In genomic region chr12:292186-292585, GRCh38 we compare ENCODE assay signal across 30 cellular contexts. TPM values are rescaled to one million over a fixed set of nuclear protein-coding genes. Genes with fewer than 3 reads are reported as not detected.
DNase-seq lines count a peak whose midpoint lies in the region; ATAC-seq, FAIRE-seq and TF ChIP-seq lines count a peak whose summit lies in the region.
"Had no signal": no experiment of that assay in that cellular context is flagged by ENCODE, and none has a peak within 500 bp of the region (broad histone marks: within the 10 kb centered on the region; RNA-seq: fewer than 3 reads in every experiment).

No MANE protein-coding gene starts in this region.

- no peak overlapping the region for H4K5ac ChIP-seq in IMR-90 (ENCODE audit: low read depth, low read length)

- TF ChIP-seq POLR2A in IMR-90 (IDR thresholded peaks at IDR 0.05; ENCODE audit: low read depth, low read length) (no peak), GM12878 (IDR thresholded peaks at IDR 0.05; ENCODE audit: low read depth, low read length) (no peak)

- H2BK20ac ChIP-seq in IMR-90 (ENCODE audit: low read depth, low read length) = no peak overlapping the region

- H2BK5ac ChIP-seq in IMR-90 (ENCODE audit: low read depth, low read length, poor library complexity, severe bottlenecking) = no peak overlapping the region
- no peak overlapping the region for H2BK5ac ChIP-seq in trophoblast cell (ENCODE audit: low read depth, low read length, poor library complexity)

- H2AFZ ChIP-seq in IMR-90 (replicated peaks; ENCODE audit: low read length, poor library complexity) = no peak overlapping the region
- H2AFZ ChIP-seq in GM12878 (ENCODE audit: control insufficient read depth, low read depth, low read length) = no peak overlapping the region
- H2AFZ ChIP-seq in trophoblast cell (ENCODE audit: insufficient read depth, low read length, poor library complexity) = no peak overlapping the region

- POLR2A ChIA-PET in activated CD4-positive, alpha-beta memory T cell treated with anti-CD3 and anti-CD28 coated beads for 36 hours (lab: Charles Lee) = no interaction called here
- POLR2A ChIA-PET in activated CD4-positive, alpha-beta memory T cell treated with anti-CD3 and anti-CD28 coated beads, Interleukin-2, amount 10 ng/mL, durations not matched to agents 7 days and 5 days (lab: Charles Lee) = interaction anchor here (0.9 kb wide), 1 partner anchor 10 kb away, joined by 5 read pairs; no protein-coding TSS in a partner anchor
- POLR2A ChIA-PET in IMR-90 (lab: Charles Lee; ENCODE audit: unreplicated experiment) (no interaction called here), GM12878 (lab: Charles Lee) (no interaction called here)

- no peaks in the 10 kb centered on the region for H3K27me3 Mint-ChIP-seq in activated CD4-positive, alpha-beta memory T cell treated with anti-CD3 and anti-CD28 coated beads for 36 hours
- H3K27me3 Mint-ChIP-seq in activated CD4-positive, alpha-beta memory T cell treated with anti-CD3 and anti-CD28 coated beads, Interleukin-2, amount 10 ng/mL, durations not matched to agents 7 days and 5 days = no peaks in the 10 kb centered on the region
- H3K27me3 Mint-ChIP-seq: IgD-negative memory B cell had no signal

- no peak overlapping the region for H2BK120ac ChIP-seq in IMR-90 (ENCODE audit: low read depth, low read length)
- H2BK120ac ChIP-seq in trophoblast cell (ENCODE audit: insufficient read depth, low read length, poor library complexity) = no peak overlapping the region

- SMC1A ChIA-PET in GM12878 (lab: Charles Lee; ENCODE audit: uncharacterized antibody, unreplicated experiment) = no interaction called here

- peaks cover 2% of the 10 kb centered on the region for H3K4me1 ChIP-seq in IMR-90 (ENCODE audit: control insufficient read depth, insufficient read depth, low read length)
- H3K4me1 ChIP-seq in GM12878 (ENCODE audit: control insufficient read depth, insufficient read depth, low read length) = peaks cover under 1% of the 10 kb centered on the region; the same call in 1 of the 2 replicates
- no peaks in the 10 kb centered on the region for H3K4me1 ChIP-seq in trophoblast cell (ENCODE audit: control insufficient read depth in 1 of 2, insufficient read depth in 2 of 2, low read length in 2 of 2)
- H3K4me1 ChIP-seq: BE2C, upper lobe of right lung had no signal

- H3K79me2 ChIP-seq in GM12878 (ENCODE audit: control insufficient read depth, insufficient read depth, low read length) (no peaks in the 10 kb centered on the region), trophoblast cell (ENCODE audit: control insufficient read depth, insufficient read depth, low read length, poor library complexity) (no peaks in the 10 kb centered on the region)

- peak overlapping the region; percentile 14 for H3K27ac Mint-ChIP-seq in activated CD4-positive, alpha-beta memory T cell treated with anti-CD3 and anti-CD28 coated beads for 36 hours
- no peak overlapping the region for H3K27ac Mint-ChIP-seq in activated CD4-positive, alpha-beta memory T cell treated with anti-CD3 and anti-CD28 coated beads, Interleukin-2, amount 10 ng/mL, durations not matched to agents 7 days and 5 days
- H3K27ac Mint-ChIP-seq: H9, IgD-negative memory B cell, WTC11 had no signal

- no peak overlapping the region for H3K18ac ChIP-seq in IMR-90 (ENCODE audit: low read depth, low read length)
- H3K18ac ChIP-seq in trophoblast cell (ENCODE audit: low read length) = no peak overlapping the region

- H3K27me3 ChIP-seq in IMR-90 (ENCODE audit: control insufficient read depth, insufficient read depth, low read length) = no peaks in the 10 kb centered on the region
- no peaks in the 10 kb centered on the region for H3K27me3 ChIP-seq in GM12878 (replicated peaks in 1 of 2; ENCODE audit: control insufficient read depth in 2 of 2, insufficient read depth in 2 of 2, low read length in 1 of 2)
- H3K27me3 ChIP-seq in trophoblast cell (ENCODE audit: insufficient read depth, low read length) = no peaks in the 10 kb centered on the region
- H3K27me3 ChIP-seq: adrenal gland, BE2C, cardiac muscle cell, upper lobe of right lung had no signal

- TF ChIP-seq RAD21 in IMR-90 (IDR thresholded peaks at IDR 0.05; ENCODE audit: low read length) (no peak), GM12878 (IDR thresholded peaks at IDR 0.05; ENCODE audit: insufficient read depth, low read depth, low read length) (no peak)

- peaks cover 34% of the 10 kb centered on the region for H3K4me1 Mint-ChIP-seq in activated CD4-positive, alpha-beta memory T cell treated with anti-CD3 and anti-CD28 coated beads for 36 hours (ENCODE audit: low read depth)
- H3K4me1 Mint-ChIP-seq in activated CD4-positive, alpha-beta memory T cell treated with anti-CD3 and anti-CD28 coated beads, Interleukin-2, amount 10 ng/mL, durations not matched to agents 7 days and 5 days = peaks cover 8% of the 10 kb centered on the region
- H3K4me1 Mint-ChIP-seq: H9, WTC11 had no signal

- no peak overlapping the region for H2AK5ac ChIP-seq in IMR-90 (ENCODE audit: low read depth, low read length)
- no peak overlapping the region for H2AK5ac ChIP-seq in trophoblast cell (ENCODE audit: low read length)

- in situ Hi-C loops in IMR-90 (cut with MboI; ENCODE audit: low sequenced_read_pairs) = no loop called here
- in situ Hi-C loops in GM12878 (cut with MboI) = no loop called here

- H3K9me1 ChIP-seq in IMR-90 (ENCODE audit: insufficient read depth, low read length) = peaks cover 5% of the 10 kb centered on the region; the same call in 1 of the 2 replicates

- H3K9ac ChIP-seq in IMR-90 (ENCODE audit: low read depth, low read length) (no peak overlapping the region), GM12878 (ENCODE audit: control insufficient read depth, insufficient read depth, low read length) (no peak overlapping the region), trophoblast cell (ENCODE audit: low read length) (no peak overlapping the region)

- WGBS in IMR-90 (ENCODE audit: extremely low coverage in 2 of 2, insufficient read length in 1 of 2), 2 experiments = no CpG with 5 or more reads among the region's 1 CpG
- WGBS in GM12878 (ENCODE audit: insufficient coverage, insufficient replicate concordance, low lambda C conversion rate, missing lambda C conversion rate) = 100% methylated on average over 1 of the region's 1 CpG
- WGBS in trophoblast cell (ENCODE audit: extremely low coverage, insufficient coverage, insufficient read length) = no CpG with 5 or more reads among the region's 1 CpG

- H3K36me3 ChIP-seq in IMR-90 (ENCODE audit: control insufficient read depth, insufficient read depth, low read length) = peaks cover 30% of the 10 kb centered on the region
- H3K36me3 ChIP-seq in GM12878 (ENCODE audit: control insufficient read depth in 2 of 2, insufficient read depth in 2 of 2, low read length in 1 of 2) = peaks cover 13 to 45% of the 10 kb centered on the region in 2 experiments
- peaks cover 15 to 18% of the 10 kb centered on the region in 2 experiments for H3K36me3 ChIP-seq in trophoblast cell (ENCODE audit: control insufficient read depth in 1 of 2, insufficient read depth in 2 of 2, low read length in 2 of 2)

- H2AK9ac ChIP-seq in IMR-90 (replicated peaks; ENCODE audit: low read depth, low read length, poor library complexity) = no peak overlapping the region

- TF ChIP-seq EP300 in GM12878 (IDR thresholded peaks at IDR 0.05; ENCODE audit: borderline replicate concordance in 1 of 2, control insufficient read depth in 1 of 2, low read depth in 2 of 2, low read length in 2 of 2) = no peak

- H4K20me1 ChIP-seq in IMR-90 (ENCODE audit: insufficient read depth, low read length) = peaks cover 3% of the 10 kb centered on the region; the same call in 1 of the 2 replicates
- H4K20me1 ChIP-seq in GM12878 (ENCODE audit: control insufficient read depth, insufficient read depth) = no peaks in the 10 kb centered on the region

- no peak overlapping the region for H3K4ac ChIP-seq in IMR-90 (ENCODE audit: low read depth, low read length)
- no peak overlapping the region for H3K4ac ChIP-seq in trophoblast cell (ENCODE audit: low read depth, low read length)

- H4K12ac ChIP-seq in trophoblast cell (ENCODE audit: low read depth, low read length) = no peak overlapping the region

- no peak overlapping the region for H4K8ac ChIP-seq in IMR-90 (ENCODE audit: low read depth in 2 of 2, low read length in 2 of 2)
- no peak overlapping the region for H4K8ac ChIP-seq in trophoblast cell (ENCODE audit: low read depth, low read length)

- H3K27ac ChIP-seq in IMR-90 (ENCODE audit: insufficient read depth, low read length) (no peak overlapping the region), GM12878 (ENCODE audit: control insufficient read depth, insufficient read depth) (no peak overlapping the region), trophoblast cell (ENCODE audit: low read depth, low read length) (no peak overlapping the region)
- H3K27ac ChIP-seq: adrenal gland, cardiac muscle cell, HL-60, upper lobe of right lung had no signal

- no peak overlapping the region for H3K56ac ChIP-seq in IMR-90 (ENCODE audit: extremely low read depth, insufficient read depth, low read length)

- no peak overlapping the region for H4K91ac ChIP-seq in IMR-90 (ENCODE audit: insufficient read depth, low read depth, low read length)
- no peak overlapping the region for H4K91ac ChIP-seq in trophoblast cell (ENCODE audit: low read depth, low read length)

- BruUV-seq in IMR-90 (replicated peaks; lab: Mats Ljungman, UMichigan) (no TSS peak), GM12878 (replicated peaks; lab: Mats Ljungman, UMichigan) (TSS peak; percentile 31)

- peaks cover 52% of the 10 kb centered on the region for H3K36me3 Mint-ChIP-seq in activated CD4-positive, alpha-beta memory T cell treated with anti-CD3 and anti-CD28 coated beads for 36 hours
- H3K36me3 Mint-ChIP-seq in activated CD4-positive, alpha-beta memory T cell treated with anti-CD3 and anti-CD28 coated beads, Interleukin-2, amount 10 ng/mL, durations not matched to agents 7 days and 5 days (ENCODE audit: low read depth) = peaks cover 74% of the 10 kb centered on the region

- H2BK12ac ChIP-seq in trophoblast cell (ENCODE audit: low read length) = no peak overlapping the region

- dilution Hi-C loops in IMR-90 (cut with HindIII; ENCODE audit: low sequenced_read_pairs, unreplicated experiment) = no loop called here

- RAD21 ChIA-PET in GM12878 (lab: Charles Lee; ENCODE audit: unreplicated experiment) = no interaction called here

- ATAC-seq in IMR-90 (ENCODE audit: low read depth) (peak; percentile 35; the same call in 1 of the 2 replicates), GM12878 (no peak), HG02981 (IDR thresholded peaks at IDR 0.05; ENCODE audit: unreplicated experiment) (no peak)
- ATAC-seq: left cardiac atrium, Right ventricle myocardium inferior, upper lobe of right lung, WTC11 had no signal

- H3K4me3 ChIP-seq in IMR-90 (ENCODE audit: insufficient read depth, low read depth, low read length) (no peak overlapping the region), GM12878 (no peak overlapping the region), trophoblast cell (ENCODE audit: low read depth, low read length) (no peak overlapping the region)
- H3K4me3 ChIP-seq: adrenal gland, cardiac muscle cell, upper lobe of right lung had no signal

- H3K4me3 Mint-ChIP-seq in activated CD4-positive, alpha-beta memory T cell treated with anti-CD3 and anti-CD28 coated beads for 36 hours = no peak overlapping the region
- H3K4me3 Mint-ChIP-seq in activated CD4-positive, alpha-beta memory T cell treated with anti-CD3 and anti-CD28 coated beads, Interleukin-2, amount 10 ng/mL, durations not matched to agents 7 days and 5 days = no peak overlapping the region
- H3K4me3 Mint-ChIP-seq: H9, IgD-negative memory B cell, WTC11 had no signal

- TF ChIP-seq CTCF in IMR-90 (conservative IDR thresholded peaks at IDR 0.05; ENCODE audit: low read depth, low read length) (no peak), GM12878 (IDR thresholded peaks at IDR 0.05 in 2 of 3, conservative IDR thresholded peaks at IDR 0.05 in 1 of 3; ENCODE audit: control insufficient read depth in 2 of 3, extremely low read depth in 1 of 3, insufficient read depth in 1 of 3, low read depth in 3 of 3, low read length in 3 of 3) (no peak)

- no peak overlapping the region for H3K23ac ChIP-seq in IMR-90 (ENCODE audit: low read depth, low read length)
- H3K23ac ChIP-seq in trophoblast cell (ENCODE audit: low read length) = no peak overlapping the region

- intact Hi-C loops in activated CD4-positive, alpha-beta memory T cell treated with anti-CD3 and anti-CD28 coated beads for 36 hours (cut with micrococcal nuclease) = no loop called here
- intact Hi-C loops in IMR-90 (cut with micrococcal nuclease) = loop anchor here (5.0 kb wide), 1 partner anchor 40 kb away; no protein-coding TSS in a partner anchor
- intact Hi-C loops in GM12878 (cut with micrococcal nuclease; ENCODE audit: unreplicated experiment) = no loop called here

- no peak overlapping the region for H2BK15ac ChIP-seq in IMR-90 (ENCODE audit: low read depth, low read length)

- CTCF ChIA-PET in activated CD4-positive, alpha-beta memory T cell treated with anti-CD3 and anti-CD28 coated beads for 36 hours (lab: Charles Lee) = interaction anchor here (0.9 kb wide), 1 partner anchor 9 kb away, joined by 3 read pairs; no protein-coding TSS in a partner anchor
- CTCF ChIA-PET in activated CD4-positive, alpha-beta memory T cell treated with anti-CD3 and anti-CD28 coated beads, Interleukin-2, amount 10 ng/mL, durations not matched to agents 7 days and 5 days (lab: Charles Lee) = no interaction called here
- CTCF ChIA-PET in IMR-90 (lab: Yijun Ruan, JAX) = no interaction called here
- CTCF ChIA-PET in GM12878 (lab: Yijun Ruan, JAX) = no interaction called here

- no peak for FAIRE-seq in GM12878 (lab: Jason Lieb, UNC)

- H3K79me1 ChIP-seq in IMR-90 (ENCODE audit: low read depth in 1 of 2, low read length in 2 of 2) (peaks cover 10 to 12% of the 10 kb centered on the region in 2 experiments; a peak in 2 of 4 replicates), trophoblast cell (ENCODE audit: low read length) (no peaks in the 10 kb centered on the region)

- H3K14ac ChIP-seq in IMR-90 (replicated peaks; ENCODE audit: low read depth, low read length) (no peak overlapping the region), trophoblast cell (ENCODE audit: low read length) (no peak overlapping the region)

- no peaks in the 10 kb centered on the region for H3K9me3 ChIP-seq in IMR-90 (ENCODE audit: control insufficient read depth, insufficient read depth, low read length)
- H3K9me3 ChIP-seq in GM12878 (replicated peaks; ENCODE audit: control insufficient read depth, insufficient read depth, low read length) = peaks cover 2% of the 10 kb centered on the region; the same call in 1 of the 3 replicates
- no peaks in the 10 kb centered on the region for H3K9me3 ChIP-seq in trophoblast cell (ENCODE audit: insufficient read depth, low read depth, low read length)
- H3K9me3 ChIP-seq: adrenal gland, BE2C, upper lobe of right lung had no signal

- H3K4me2 ChIP-seq in IMR-90 (ENCODE audit: low read depth, low read length) (no peak overlapping the region), GM12878 (ENCODE audit: control insufficient read depth, insufficient read depth) (no peak overlapping the region), trophoblast cell (ENCODE audit: low read length) (no peak overlapping the region)

- no peak for DNase-seq in activated CD4-positive, alpha-beta memory T cell treated with anti-CD3 and anti-CD28 coated beads for 36 hours
- DNase-seq in activated CD4-positive, alpha-beta memory T cell treated with anti-CD3 and anti-CD28 coated beads, Interleukin-2, amount 10 ng/mL, durations not matched to agents 7 days and 5 days = no peak
- DNase-seq in IMR-90 = peak; percentile 51
- no peak for DNase-seq in GM12878 (ENCODE audit: low read depth, low spot score)
- DNase-seq in trophoblast cell = peak; percentile 19 to 48
- no peak for DNase-seq in NCI-H1092 (lab: John Stamatoyannopoulos, UW)
- DNase-seq in epidermal melanocyte (ENCODE audit: insufficient read length, low spot score) = no peak
- DNase-seq: activated CD4-positive, alpha-beta T cell treated with anti-CD3 and anti-CD28 coated beads, Interleukin-2, amount 50 U/mL, for 4 hours; activated effector memory CD4-positive, alpha-beta T cell treated with anti-CD3 and anti-CD28 coated beads, Interleukin-2, amount 50 U/mL, for 16 hours; adrenal gland; BE2C; DMS79; H9; head of caudate nucleus; left cardiac atrium; mesenchymal stem cell; NCI-H1436 treated with DMSO at 0.1 percent for 48 hours; NCI-H2107; NCI-H446 treated with DMSO at 0.1 percent for 48 hours; nucleus accumbens; stimulated activated CD8-positive, alpha-beta memory T cell treated with anti-CD3 and anti-CD28 coated beads, Interleukin-4, amount 100 ng/mL, for 48 hours; upper lobe of right lung had no signal

- no peaks in the 10 kb centered on the region for H3K9me3 Mint-ChIP-seq in activated CD4-positive, alpha-beta memory T cell treated with anti-CD3 and anti-CD28 coated beads for 36 hours
- peaks cover 3% of the 10 kb centered on the region for H3K9me3 Mint-ChIP-seq in activated CD4-positive, alpha-beta memory T cell treated with anti-CD3 and anti-CD28 coated beads, Interleukin-2, amount 10 ng/mL, durations not matched to agents 7 days and 5 days
- H3K9me3 Mint-ChIP-seq: H9, IgD-negative memory B cell, WTC11 had no signal

RNA-seq across cellular contexts. Expression of gene SLC6A13, which starts 29.6 kb away (rescaled TPM):
- under 1 TPM in 1 of 2 experiments, not detected in 1; 0.39 TPM for total RNA-seq in activated CD4-positive, alpha-beta memory T cell treated with anti-CD3 and anti-CD28 coated beads for 36 hours
- not detected for total RNA-seq in activated CD4-positive, alpha-beta memory T cell treated with anti-CD3 and anti-CD28 coated beads, Interleukin-2, amount 10 ng/mL, durations not matched to agents 7 days and 5 days
- total RNA-seq in IMR-90 (2012; rRNA removed) (under 0.01 and 0.28 TPM in 2 replicates), GM12878 (2014; rRNA removed) (not detected in 2 replicates), GM12878 (2014; rRNA removed; fragmentation: Illumina TruSeq; extraction: Trizol) (0.18 and 0.32 TPM in 2 replicates), GM12878 (2021) (0.46 and 0.61 TPM in 2 replicates)
- polyA plus RNA-seq in IMR-90 (2012; rRNA removed) (0.10 TPM in 1 of 2 replicates, not detected in the other), GM12878 (2011; rRNA removed) (1.2 and 2.1 TPM in 2 replicates), GM12878 (2014; fragmentation: Illumina TruSeq; extraction: Trizol) (0.35 TPM in 1 of 2 replicates, not detected in the other), GM12878 (2014; fragmentation: Nextera tagmentation; extraction: Ambion mirVana) (under 1 TPM; 0.19 to 0.20 TPM), GM12878 (2014; rRNA removed) (0.18 and 0.20 TPM in 2 replicates), GM12878 (2016; fragmentation: Nextera tagmentation; extraction: Ambion mirVana) (not detected)
- polyA plus RNA-seq in IMR-90 (2012; cell fraction: cytosol; rRNA removed) = 0.05 TPM in 1 of 2 replicates, not detected in the other
- polyA plus RNA-seq in IMR-90 (2012; cell fraction: nucleus; rRNA removed; ENCODE audit: low replicate concordance) = 0.45 and 1.1 TPM in 2 replicates
- total RNA-seq in GM12878 (2013; cell fraction: nucleolus; rRNA removed) = 12.1 and 12.7 TPM in 2 replicates
- 0.37 TPM for polyA plus RNA-seq in GM12878 (2011; ENCODE audit: low read depth)
- polyA plus RNA-seq in GM12878 (2011; cell fraction: cytosol; rRNA removed) = 0.69 and 1.1 TPM in 2 replicates
- polyA plus RNA-seq in GM12878 (2011; cell fraction: nucleus; rRNA removed) = 7.1 and 8.8 TPM in 2 replicates
- 0.87 and 1.0 TPM in 2 replicates for polyA plus RNA-seq in GM12878 (2012)
- polyA minus RNA-seq in GM12878 (2011; rRNA and poly(A)+ RNA removed) = 0.77 and 1.5 TPM in 2 replicates
- not detected in 2 replicates for polyA minus RNA-seq in GM12878 (2011; cell fraction: cytosol; rRNA and poly(A)+ RNA removed)
- 2.5 and 4.5 TPM in 2 replicates for polyA minus RNA-seq in GM12878 (2011; cell fraction: nucleus; rRNA and poly(A)+ RNA removed)
- 0.21 and 0.26 TPM in 2 replicates for polyA plus RNA-seq in trophoblast cell (2013)
- total RNA-seq: A172, H9, pulmonary artery endothelial cell had no signal
- polyA plus RNA-seq: IgD-negative memory B cell had no signal

Comparison
In these comparisons a context has a peak if more than half of its experiments do, and no peak if none do; other contexts are left out.
1. DNase-seq: peak in IMR-90 (single experiment) and trophoblast cell (2 of 2); none in activated CD4-positive, alpha-beta memory T cell treated with anti-CD3 and anti-CD28 coated beads for 36 hours (single experiment), activated CD4-positive, alpha-beta memory T cell treated with anti-CD3 and anti-CD28 coated beads, Interleukin-2, amount 10 ng/mL, durations not matched to agents 7 days and 5 days (single experiment), GM12878 (single experiment), NCI-H1092 (single experiment) and epidermal melanocyte (single experiment).